ENCODE assay signal across 1 cellular context in the genomic region with DNA sequence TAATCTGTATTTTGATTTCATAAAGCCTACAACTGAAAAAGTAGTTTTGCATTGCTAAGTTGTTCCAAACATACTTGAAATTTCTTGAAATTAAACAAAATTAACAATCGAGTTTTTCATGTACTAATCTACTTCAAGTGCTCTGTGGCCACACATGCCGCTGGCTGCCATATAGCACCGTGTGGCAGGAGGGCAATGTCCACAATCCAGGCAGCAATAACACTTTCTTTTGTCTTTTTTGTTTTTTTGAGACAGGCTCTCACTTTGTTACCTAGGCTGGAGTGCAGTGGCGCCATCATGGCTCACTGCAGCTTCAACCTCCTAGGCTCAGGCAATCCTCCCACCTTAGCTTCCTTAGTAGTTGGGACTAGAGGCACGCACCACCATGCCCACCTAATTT.
A peak's percentile ranks its signal among the peaks of the same experiment; 100 is the strongest.
TF ChIP-seq lines count a peak whose summit lies in the region.

No MANE protein-coding gene starts in this region.

TF ChIP-seq in HepG2, 621 proteins besides CTCF, POLR2A, EP300 and RAD21 (continued from another document):
- TF ChIP-seq, protein P1, sequence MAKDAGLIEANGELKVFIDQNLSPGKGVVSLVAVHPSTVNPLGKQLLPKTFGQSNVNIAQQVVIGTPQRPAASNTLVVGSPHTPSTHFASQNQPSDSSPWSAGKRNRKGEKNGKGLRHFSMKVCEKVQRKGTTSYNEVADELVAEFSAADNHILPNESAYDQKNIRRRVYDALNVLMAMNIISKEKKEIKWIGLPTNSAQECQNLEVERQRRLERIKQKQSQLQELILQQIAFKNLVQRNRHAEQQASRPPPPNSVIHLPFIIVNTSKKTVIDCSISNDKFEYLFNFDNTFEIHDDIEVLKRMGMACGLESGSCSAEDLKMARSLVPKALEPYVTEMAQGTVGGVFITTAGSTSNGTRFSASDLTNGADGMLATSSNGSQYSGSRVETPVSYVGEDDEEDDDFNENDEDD (CRISPR knock-in tag; IDR thresholded peaks at IDR 0.05; ENCODE audit: borderline replicate concordance), result no peak
- TF ChIP-seq MIER2 (CRISPR knock-in tag; IDR thresholded peaks at IDR 0.05) (no peak), ZNF615 (CRISPR knock-in tag; IDR thresholded peaks at IDR 0.05; ENCODE audit: borderline replicate concordance) (no peak), ZBTB33 (CRISPR knock-in tag; IDR thresholded peaks at IDR 0.05) (peak; percentile 83), NCOA5 (CRISPR knock-in tag; IDR thresholded peaks at IDR 0.05) (no peak), DMAP1 (CRISPR knock-in tag; IDR thresholded peaks at IDR 0.05) (no peak), ZMYM2 (CRISPR knock-in tag; IDR thresholded peaks at IDR 0.05) (no peak), NFYB (CRISPR knock-in tag; IDR thresholded peaks at IDR 0.05) (no peak), ZNF337 (CRISPR knock-in tag; IDR thresholded peaks at IDR 0.05; ENCODE audit: borderline replicate concordance, low read depth) (no peak), ZNF674 (CRISPR knock-in tag; IDR thresholded peaks at IDR 0.05; ENCODE audit: low read depth) (no peak), ZFP82 (CRISPR knock-in tag; IDR thresholded peaks at IDR 0.05; ENCODE audit: borderline replicate concordance) (no peak), FOXK2 (IDR thresholded peaks at IDR 0.05) (no peak), ZBTB4 (CRISPR knock-in tag; IDR thresholded peaks at IDR 0.05; ENCODE audit: borderline replicate concordance) (0 out of 2 replicates have a peak, but pooled peaks have one; percentile 31), ZMYM4 (CRISPR knock-in tag; IDR thresholded peaks at IDR 0.05) (no peak), SUZ12 (IDR thresholded peaks at IDR 0.05; ENCODE audit: low read depth, low read length) (no peak), KAT7 (CRISPR knock-in tag; IDR thresholded peaks at IDR 0.05; ENCODE audit: borderline replicate concordance) (no peak), ZC3H13 (CRISPR knock-in tag; IDR thresholded peaks at IDR 0.05) (no peak), MAX (IDR thresholded peaks at IDR 0.05) (peak; percentile 35; the same call in 1 of the 2 replicates), SOX13 (IDR thresholded peaks at IDR 0.05) (no peak), SOX13 (CRISPR knock-in tag; conservative IDR thresholded peaks at IDR 0.05 in 1 of 2, IDR thresholded peaks at IDR 0.05 in 1 of 2) (peak in 1 of 2 experiments; percentile 33; a peak in 1 of 4 replicates), XBP1 (CRISPR knock-in tag; IDR thresholded peaks at IDR 0.05) (no peak), ZNF816 (CRISPR knock-in tag; IDR thresholded peaks at IDR 0.05; ENCODE audit: borderline replicate concordance) (no peak), ZBTB38 (CRISPR knock-in tag; IDR thresholded peaks at IDR 0.05) (peak; percentile 35; the same call in 1 of the 2 replicates), ZNF343 (CRISPR knock-in tag; IDR thresholded peaks at IDR 0.05) (no peak), PLSCR1 (CRISPR knock-in tag; IDR thresholded peaks at IDR 0.05; ENCODE audit: borderline replicate concordance) (no peak), ZBTB42 (CRISPR knock-in tag; IDR thresholded peaks at IDR 0.05) (no peak), MATR3 (CRISPR knock-in tag; IDR thresholded peaks at IDR 0.05) (no peak), ZNF546 (CRISPR knock-in tag; conservative IDR thresholded peaks at IDR 0.05) (no peak), TCF12 (IDR thresholded peaks at IDR 0.05) (no peak), TCF12 (CRISPR knock-in tag; IDR thresholded peaks at IDR 0.05) (no peak), ZNF83 (CRISPR knock-in tag; IDR thresholded peaks at IDR 0.05; ENCODE audit: borderline replicate concordance) (no peak), HNF4A (CRISPR knock-in tag; IDR thresholded peaks at IDR 0.05) (peak; percentile 59), ZNF44 (CRISPR knock-in tag; IDR thresholded peaks at IDR 0.05) (peak; percentile 90; the same call in 1 of the 2 replicates), SMAD9 (CRISPR knock-in tag; IDR thresholded peaks at IDR 0.05) (no peak), ZNF160 (CRISPR knock-in tag; IDR thresholded peaks at IDR 0.05) (no peak), HIVEP1 (CRISPR knock-in tag; IDR thresholded peaks at IDR 0.05) (no peak), ZNF317 (CRISPR knock-in tag; IDR thresholded peaks at IDR 0.05) (no peak), SRF (IDR thresholded peaks at IDR 0.05; ENCODE audit: low read depth, low read length) (no peak), SAFB2 (CRISPR knock-in tag; IDR thresholded peaks at IDR 0.05; ENCODE audit: borderline replicate concordance, low read depth) (no peak)
- TF ChIP-seq, protein P2, sequence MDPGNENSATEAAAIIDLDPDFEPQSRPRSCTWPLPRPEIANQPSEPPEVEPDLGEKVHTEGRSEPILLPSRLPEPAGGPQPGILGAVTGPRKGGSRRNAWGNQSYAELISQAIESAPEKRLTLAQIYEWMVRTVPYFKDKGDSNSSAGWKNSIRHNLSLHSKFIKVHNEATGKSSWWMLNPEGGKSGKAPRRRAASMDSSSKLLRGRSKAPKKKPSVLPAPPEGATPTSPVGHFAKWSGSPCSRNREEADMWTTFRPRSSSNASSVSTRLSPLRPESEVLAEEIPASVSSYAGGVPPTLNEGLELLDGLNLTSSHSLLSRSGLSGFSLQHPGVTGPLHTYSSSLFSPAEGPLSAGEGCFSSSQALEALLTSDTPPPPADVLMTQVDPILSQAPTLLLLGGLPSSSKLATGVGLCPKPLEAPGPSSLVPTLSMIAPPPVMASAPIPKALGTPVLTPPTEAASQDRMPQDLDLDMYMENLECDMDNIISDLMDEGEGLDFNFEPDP (CRISPR knock-in tag; conservative IDR thresholded peaks at IDR 0.05), result no peak
- TF ChIP-seq, protein P3, sequence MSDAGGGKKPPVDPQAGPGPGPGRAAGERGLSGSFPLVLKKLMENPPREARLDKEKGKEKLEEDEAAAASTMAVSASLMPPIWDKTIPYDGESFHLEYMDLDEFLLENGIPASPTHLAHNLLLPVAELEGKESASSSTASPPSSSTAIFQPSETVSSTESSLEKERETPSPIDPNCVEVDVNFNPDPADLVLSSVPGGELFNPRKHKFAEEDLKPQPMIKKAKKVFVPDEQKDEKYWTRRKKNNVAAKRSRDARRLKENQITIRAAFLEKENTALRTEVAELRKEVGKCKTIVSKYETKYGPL (CRISPR knock-in tag; IDR thresholded peaks at IDR 0.05), result no peak
